8 cellular contexts compared by ENCODE assay signal in the genomic region with DNA sequence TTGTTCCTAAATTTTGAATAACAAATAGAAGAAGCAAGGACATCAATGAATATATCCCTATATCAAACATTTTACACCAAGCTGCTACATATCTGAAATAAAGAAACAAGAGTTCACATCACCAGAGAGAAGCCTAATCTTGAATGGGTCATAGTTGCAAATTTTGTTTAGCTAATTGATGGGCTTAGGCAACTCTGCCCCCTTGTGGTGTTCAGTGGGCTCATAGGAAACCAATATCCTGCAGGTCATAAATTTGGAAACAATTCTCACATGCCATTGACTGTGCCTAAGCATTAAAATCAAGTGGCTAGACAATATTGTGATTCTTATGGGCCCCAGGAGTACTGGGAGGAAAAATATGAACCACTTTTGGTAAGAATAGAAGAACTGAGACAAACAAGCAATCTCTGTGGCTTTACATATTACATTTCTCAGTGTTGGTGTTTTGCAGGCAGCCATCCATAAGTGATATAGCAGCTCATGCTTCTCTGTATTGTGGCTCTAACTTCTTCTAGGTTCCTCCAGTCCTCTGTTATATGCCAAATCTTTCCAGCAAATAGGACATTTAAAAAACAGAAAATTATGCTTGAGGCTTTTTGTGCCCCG.
DNase-seq lines count a peak whose midpoint lies in the region; ATAC-seq and TF ChIP-seq lines count a peak whose summit lies in the region.

No MANE protein-coding gene starts in this region.

- WGBS in liver: 89% methylated on average over 1 of the region's 1 CpG

- H3K4me3 ChIP-seq in liver (ENCODE audit: low read depth in 1 of 3, low read length in 3 of 3) (no peak overlapping the region), coronary artery (no peak overlapping the region)

- H3K4me1 ChIP-seq in liver (ENCODE audit: control insufficient read depth in 4 of 4, insufficient read depth in 4 of 4, low read length in 3 of 4): no peaks in the 10 kb centered on the region

- peak; percentile 61 for ATAC-seq in HG02981 (IDR thresholded peaks at IDR 0.05; ENCODE audit: unreplicated experiment)
- ATAC-seq in HG03039 (IDR thresholded peaks at IDR 0.05; ENCODE audit: unreplicated experiment): no peak

- no peaks in the 10 kb centered on the region for H3K36me3 ChIP-seq in liver (ENCODE audit: control insufficient read depth in 4 of 4, insufficient read depth in 3 of 4, low read depth in 1 of 4, low read length in 3 of 4)

- TF ChIP-seq CTCF in liver (IDR thresholded peaks at IDR 0.05; ENCODE audit: low read depth, low read length, missing input control): peak; percentile 51
- TF ChIP-seq CTCF in coronary artery (IDR thresholded peaks at IDR 0.05): no peak

- no peak overlapping the region for H3K9ac ChIP-seq in liver (ENCODE audit: low read depth in 1 of 2, low read length in 2 of 2)

- no peaks in the 10 kb centered on the region for H3K27me3 ChIP-seq in liver (ENCODE audit: control insufficient read depth in 4 of 4, insufficient read depth in 4 of 4, low read length in 3 of 4)

- peak; percentile 75 to 83 for TF ChIP-seq RAD21 in liver (IDR thresholded peaks at IDR 0.05)

- H3K27ac ChIP-seq in liver (ENCODE audit: low read depth in 1 of 2, low read length in 2 of 2): no peak overlapping the region
- no peak overlapping the region for H3K27ac ChIP-seq in coronary artery

- no peaks in the 10 kb centered on the region for H3K9me3 ChIP-seq in liver (ENCODE audit: control insufficient read depth in 4 of 4, low read length in 3 of 4)

- DNase-seq in stimulated activated CD4-positive, alpha-beta T cell treated with anti-CD3 and anti-CD28 coated beads, Interleukin-4, amount 100 ng/mL, for 48 hours (ENCODE audit: low read depth in 2 of 2): peak; percentile 2 to 12
- no peak for DNase-seq in stimulated activated CD4-positive, alpha-beta T cell treated with anti-CD3 and anti-CD28 coated beads, Interleukin-4, amount 100 ng/mL, for 1 hour
- DNase-seq in NCI-H2196 treated with DMSO at 0.1 percent for 48 hours (lab: John Stamatoyannopoulos, UW; ENCODE audit: unreplicated experiment) (peak; percentile 21), astrocyte of the hippocampus (ENCODE audit: low read depth, low spot score) (peak; percentile 23), coronary artery (ENCODE audit: low spot score) (no peak)

TF ChIP-seq in liver, 16 proteins besides CTCF, POLR2A, EP300 and RAD21:
- TF ChIP-seq, protein P1, sequence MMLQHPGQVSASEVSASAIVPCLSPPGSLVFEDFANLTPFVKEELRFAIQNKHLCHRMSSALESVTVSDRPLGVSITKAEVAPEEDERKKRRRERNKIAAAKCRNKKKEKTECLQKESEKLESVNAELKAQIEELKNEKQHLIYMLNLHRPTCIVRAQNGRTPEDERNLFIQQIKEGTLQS (IDR thresholded peaks at IDR 0.05): no peak
- TF ChIP-seq GABPA (IDR thresholded peaks at IDR 0.05 in 1 of 2, conservative IDR thresholded peaks at IDR 0.05 in 1 of 2) (no peak), SP1 (IDR thresholded peaks at IDR 0.05) (no peak), EGR1 (IDR thresholded peaks at IDR 0.05; ENCODE audit: low read depth in 2 of 2) (no peak), TAF1 (conservative IDR thresholded peaks at IDR 0.05) (no peak), FOXA1 (IDR thresholded peaks at IDR 0.05) (no peak), FOXA2 (IDR thresholded peaks at IDR 0.05) (no peak), HNF4G (IDR thresholded peaks at IDR 0.05) (no peak), YY1 (IDR thresholded peaks at IDR 0.05) (no peak), JUND (IDR thresholded peaks at IDR 0.05) (no peak), NR2F2 (IDR thresholded peaks at IDR 0.05) (no peak), HNF4A (conservative IDR thresholded peaks at IDR 0.05) (no peak), RXRA (IDR thresholded peaks at IDR 0.05) (no peak)
- TF ChIP-seq, protein P2, sequence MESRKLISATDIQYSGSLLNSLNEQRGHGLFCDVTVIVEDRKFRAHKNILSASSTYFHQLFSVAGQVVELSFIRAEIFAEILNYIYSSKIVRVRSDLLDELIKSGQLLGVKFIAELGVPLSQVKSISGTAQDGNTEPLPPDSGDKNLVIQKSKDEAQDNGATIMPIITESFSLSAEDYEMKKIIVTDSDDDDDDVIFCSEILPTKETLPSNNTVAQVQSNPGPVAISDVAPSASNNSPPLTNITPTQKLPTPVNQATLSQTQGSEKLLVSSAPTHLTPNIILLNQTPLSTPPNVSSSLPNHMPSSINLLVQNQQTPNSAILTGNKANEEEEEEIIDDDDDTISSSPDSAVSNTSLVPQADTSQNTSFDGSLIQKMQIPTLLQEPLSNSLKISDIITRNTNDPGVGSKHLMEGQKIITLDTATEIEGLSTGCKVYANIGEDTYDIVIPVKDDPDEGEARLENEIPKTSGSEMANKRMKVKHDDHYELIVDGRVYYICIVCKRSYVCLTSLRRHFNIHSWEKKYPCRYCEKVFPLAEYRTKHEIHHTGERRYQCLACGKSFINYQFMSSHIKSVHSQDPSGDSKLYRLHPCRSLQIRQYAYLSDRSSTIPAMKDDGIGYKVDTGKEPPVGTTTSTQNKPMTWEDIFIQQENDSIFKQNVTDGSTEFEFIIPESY (IDR thresholded peaks at IDR 0.05): no peak
- TF ChIP-seq, protein P3, sequence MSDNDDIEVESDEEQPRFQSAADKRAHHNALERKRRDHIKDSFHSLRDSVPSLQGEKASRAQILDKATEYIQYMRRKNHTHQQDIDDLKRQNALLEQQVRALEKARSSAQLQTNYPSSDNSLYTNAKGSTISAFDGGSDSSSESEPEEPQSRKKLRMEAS (IDR thresholded peaks at IDR 0.05): no peak

Comparison
In these comparisons a context has a peak if more than half of its experiments do, and no peak if none do; other contexts are left out.
1. DNase-seq: peak in stimulated activated CD4-positive, alpha-beta T cell treated with anti-CD3 and anti-CD28 coated beads, Interleukin-4, amount 100 ng/mL, for 48 hours (2 of 2), NCI-H2196 treated with DMSO at 0.1 percent for 48 hours (single experiment) and astrocyte of the hippocampus (single experiment); none in stimulated activated CD4-positive, alpha-beta T cell treated with anti-CD3 and anti-CD28 coated beads, Interleukin-4, amount 100 ng/mL, for 1 hour (single experiment) and coronary artery (single experiment).